21 cellular contexts compared by ENCODE assay signal in the genomic region with DNA sequence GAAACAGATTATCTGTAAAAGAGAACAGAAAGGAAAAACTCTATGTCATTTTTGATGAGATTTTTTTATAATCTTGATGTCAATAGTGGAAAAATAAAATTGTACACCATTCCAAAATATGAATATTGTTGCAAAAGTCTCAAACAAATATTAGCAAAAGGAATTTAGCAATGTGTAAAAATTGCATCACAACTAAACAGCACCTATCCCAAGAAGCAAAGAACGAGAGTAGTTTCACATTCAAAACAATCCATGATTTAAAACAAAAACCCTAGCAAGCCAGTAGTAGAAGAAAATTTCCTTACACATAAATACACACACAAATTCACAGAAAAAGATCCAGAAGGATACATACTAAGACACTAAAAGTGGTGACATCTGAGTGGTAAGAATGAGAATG.
"Had no signal": no experiment of that assay in that cellular context is flagged by ENCODE, and none has a peak within 500 bp of the region (broad histone marks: within the 10 kb centered on the region; RNA-seq: fewer than 3 reads in every experiment).

No MANE protein-coding gene starts in this region.

- ATAC-seq: activated CD4-positive, alpha-beta T cell treated with anti-CD3 and anti-CD28 coated beads for 36 hours; activated naive CD8-positive, alpha-beta T cell treated with anti-CD3 and anti-CD28 coated beads, Interleukin-2, amount 50 U/mL, for 24 hours; left ventricle myocardium superior; pancreas; psoas muscle; upper lobe of right lung had no signal

- H3K27ac ChIP-seq: neutrophil, pancreas, psoas muscle, right atrium auricular region, upper lobe of right lung had no signal

- H3K9me3 Mint-ChIP-seq: activated B cell treated with CpG ODN at 0.5 μM for 24 hours; activated CD4-positive, alpha-beta memory T cell treated with anti-CD3 and anti-CD28 coated beads for 36 hours; activated naive CD8-positive, alpha-beta T cell treated with anti-CD3 and anti-CD28 coated beads, Interleukin-2, amount 50 U/mL, for 24 hours; brain; nephron had no signal

- H3K4me3 Mint-ChIP-seq: activated B cell treated with CpG ODN at 0.5 μM for 24 hours; activated CD4-positive, alpha-beta memory T cell treated with anti-CD3 and anti-CD28 coated beads for 36 hours; activated CD4-positive, alpha-beta T cell treated with anti-CD3 and anti-CD28 coated beads for 36 hours; activated naive CD8-positive, alpha-beta T cell treated with anti-CD3 and anti-CD28 coated beads, Interleukin-2, amount 50 U/mL, for 24 hours; brain; nephron had no signal

- H3K36me3 Mint-ChIP-seq: activated CD4-positive, alpha-beta memory T cell treated with anti-CD3 and anti-CD28 coated beads for 36 hours had no signal

- H3K4me1 ChIP-seq: pancreas, psoas muscle, right atrium auricular region, upper lobe of right lung had no signal

- H3K27me3 ChIP-seq: neutrophil, pancreas, right atrium auricular region, upper lobe of right lung had no signal

- H3K9me3 ChIP-seq: neutrophil, pancreas, psoas muscle, right atrium auricular region, upper lobe of right lung had no signal

- H3K27ac Mint-ChIP-seq: activated B cell treated with CpG ODN at 0.5 μM for 24 hours; activated CD4-positive, alpha-beta memory T cell treated with anti-CD3 and anti-CD28 coated beads for 36 hours; activated CD4-positive, alpha-beta T cell treated with anti-CD3 and anti-CD28 coated beads for 36 hours; activated naive CD8-positive, alpha-beta T cell treated with anti-CD3 and anti-CD28 coated beads, Interleukin-2, amount 50 U/mL, for 24 hours; brain; nephron had no signal

- H3K36me3 ChIP-seq: neutrophil, pancreas, right atrium auricular region, upper lobe of right lung had no signal

- H3K4me1 Mint-ChIP-seq: activated B cell treated with CpG ODN at 0.5 μM for 24 hours; activated CD4-positive, alpha-beta T cell treated with anti-CD3 and anti-CD28 coated beads for 36 hours; activated naive CD8-positive, alpha-beta T cell treated with anti-CD3 and anti-CD28 coated beads, Interleukin-2, amount 50 U/mL, for 24 hours; nephron had no signal

- H3K4me3 ChIP-seq: pancreas, psoas muscle, right atrium auricular region, upper lobe of right lung had no signal

- DNase-seq: activated B cell treated with CpG ODN at 0.5 μM for 24 hours; activated CD4-positive, alpha-beta memory T cell treated with anti-CD3 and anti-CD28 coated beads for 36 hours; activated CD4-positive, alpha-beta T cell treated with anti-CD3 and anti-CD28 coated beads for 36 hours; activated gamma-delta T cell; activated naive CD4-positive, alpha-beta T cell treated with anti-CD3 and anti-CD28 coated beads, Interleukin-2, amount 50 U/mL, for 16 hours; activated naive CD8-positive, alpha-beta T cell treated with anti-CD3 and anti-CD28 coated beads, Interleukin-2, amount 50 U/mL, for 24 hours; aorta; caudate nucleus; effector memory CD4-positive, alpha-beta T cell; foreskin fibroblast; left ventricle myocardium superior; pancreas; psoas muscle; stimulated activated CD4-positive, alpha-beta T cell treated with anti-CD3 and anti-CD28 coated beads, Interleukin-4, amount 100 ng/mL, for 24 hours; stimulated activated naive CD4-positive, alpha-beta T cell treated with Interleukin-2 at 50 U/mL for 16 hours; T1000; upper lobe of right lung had no signal

- H3K27me3 Mint-ChIP-seq: activated B cell treated with CpG ODN at 0.5 μM for 24 hours; activated CD4-positive, alpha-beta memory T cell treated with anti-CD3 and anti-CD28 coated beads for 36 hours; activated CD4-positive, alpha-beta T cell treated with anti-CD3 and anti-CD28 coated beads for 36 hours; activated naive CD8-positive, alpha-beta T cell treated with anti-CD3 and anti-CD28 coated beads, Interleukin-2, amount 50 U/mL, for 24 hours had no signal
